ENCODE assay signal across 28 cellular contexts in the genomic region with DNA sequence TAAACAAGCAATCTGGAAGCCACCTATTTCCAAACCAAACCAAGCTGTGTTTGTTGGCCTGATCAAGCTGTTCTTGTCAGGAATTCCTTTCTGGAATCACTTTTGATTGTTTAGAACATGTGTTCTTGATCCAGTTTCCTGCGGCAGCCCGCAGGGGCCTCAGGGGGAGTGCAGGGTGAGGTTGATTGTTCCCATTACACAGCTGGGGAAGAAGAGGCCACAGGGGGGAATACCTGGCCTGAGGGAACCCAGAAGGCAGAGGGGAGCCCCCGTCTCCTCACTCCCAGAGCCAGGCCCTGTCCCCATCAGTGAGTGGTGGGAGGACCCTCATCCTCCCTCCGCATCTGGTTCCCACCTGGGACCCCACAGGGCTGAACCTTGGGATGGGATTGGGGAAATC. TPM values are rescaled to one million over a fixed set of nuclear protein-coding genes. Genes with fewer than 3 reads are reported as not detected.
DNase-seq lines count a peak whose midpoint lies in the region; ATAC-seq and TF ChIP-seq lines count a peak whose summit lies in the region.
"Had no signal": no experiment of that assay in that cellular context is flagged by ENCODE, and none has a peak within 500 bp of the region (broad histone marks: within the 10 kb centered on the region; RNA-seq: fewer than 3 reads in every experiment).

No MANE protein-coding gene starts in this region.

- TF ChIP-seq POLR2A in sigmoid colon (IDR thresholded peaks at IDR 0.05) = no peak
- TF ChIP-seq POLR2A in GM18505 (IDR thresholded peaks at IDR 0.05; ENCODE audit: borderline replicate concordance, extremely low read depth, insufficient read depth, insufficient read length) = no peak

- intact Hi-C loops in sigmoid colon (cut with DNase I) = no loop called here

- TF ChIP-seq CTCF in AG10803 (conservative IDR thresholded peaks at IDR 0.05; ENCODE audit: low read length) (no peak), sigmoid colon (IDR thresholded peaks at IDR 0.05) (no peak)

- H3K27ac ChIP-seq in sigmoid colon = no peak overlapping the region
- H3K27ac ChIP-seq: GM23248, HL-60 had no signal

- H3K4me3 ChIP-seq in AG10803 (ENCODE audit: low read length) = no peak overlapping the region
- H3K4me3 ChIP-seq in adipocyte (ENCODE audit: low read length) = no peak overlapping the region
- H3K4me3 ChIP-seq in sigmoid colon = no peak overlapping the region
- H3K4me3 ChIP-seq: GM23248, tibial nerve had no signal

- H3K4me1 ChIP-seq in adipocyte (ENCODE audit: control insufficient read depth, insufficient read depth, low read length) (peaks cover 4% of the 10 kb centered on the region), sigmoid colon (peaks cover 0 to 10% (median 5%) of the 10 kb centered on the region in 4 donors)

- 76 to 83% methylated on average over 4 of the region's 4 CpGs for WGBS in sigmoid colon, 2 donors

- DNase-seq in AG10803 (ENCODE audit: low read depth) (peak; percentile 64), adipocyte (ENCODE audit: low read depth) (peak; percentile 71), islet precursor cell (peak; percentile 27), sigmoid colon (peak; percentile 22)
- DNase-seq in stimulated activated CD4-positive, alpha-beta T cell treated with anti-CD3 and anti-CD28 coated beads, Interleukin-2, amount 100 ng/mL, for 24 hours = no peak
- DNase-seq: activated naive CD4-positive, alpha-beta T cell; activated T-cell treated with anti-CD3 and anti-CD28 coated beads, Interleukin-2, amount 50 U/mL, for 4 hours; Calu3; DND-41; effector CD4-positive, alpha-beta T cell; GM23248; Kasumi-1; MV-4-11; naive B cell; NCI-H1436 treated with DMSO at 0.1 percent for 48 hours; NCI-H446; NCI-H774; RPMI8226; small intestine; stimulated activated CD4-positive, alpha-beta T cell treated with anti-CD3 and anti-CD28 coated beads, Interleukin-1b, Interleukin-23, amount 100 ng/mL, for 48 hours had no signal

- H3K9me3 ChIP-seq in adipocyte (ENCODE audit: control insufficient read depth, low read length) (no peaks in the 10 kb centered on the region), sigmoid colon (no peaks in the 10 kb centered on the region)
- H3K9me3 ChIP-seq: tibial nerve had no signal

- no peak for TF ChIP-seq EP300 in sigmoid colon (IDR thresholded peaks at IDR 0.05)

- peaks cover 34% of the 10 kb centered on the region for H3K27me3 ChIP-seq in adipocyte (replicated peaks; ENCODE audit: control insufficient read depth, insufficient read depth, low read length)
- H3K27me3 ChIP-seq in sigmoid colon = no peaks in the 10 kb centered on the region
- H3K27me3 ChIP-seq: tibial nerve had no signal

- H3K9ac ChIP-seq in adipocyte (ENCODE audit: low read length) = no peak overlapping the region
- H3K9ac ChIP-seq: GM23248 had no signal

- ATAC-seq in GM21526 (IDR thresholded peaks at IDR 0.05; ENCODE audit: low FRiP score, unreplicated experiment) (no peak), GM18505 (IDR thresholded peaks at IDR 0.05; ENCODE audit: unreplicated experiment) (no peak)
- ATAC-seq: activated T-cell treated with anti-CD3 and anti-CD28 coated beads, Interleukin-2, amount 50 U/mL, for 4 hours had no signal

- H3K36me3 ChIP-seq in adipocyte (ENCODE audit: control insufficient read depth, insufficient read depth, low read length, severe bottlenecking) = no peaks in the 10 kb centered on the region
- no peaks in the 10 kb centered on the region for H3K36me3 ChIP-seq in sigmoid colon
- H3K36me3 ChIP-seq: tibial nerve had no signal

RNA-seq across cellular contexts. Expression of gene MRGPRD, which starts 4.2 kb away (rescaled TPM):
- total RNA-seq in sigmoid colon = 1 to 10 TPM in 3 of 4 donors, not detected in 1; 1.9 to 2.2 (median 2.1) TPM
- not detected for polyA plus RNA-seq in sigmoid colon
- total RNA-seq: activated CD8-positive, alpha-beta memory T cell treated with anti-CD3 and anti-CD28 coated beads for 36 hours; activated T-cell treated with anti-CD3 and anti-CD28 coated beads, Interleukin-2, amount 50 U/mL, for 4 hours; Calu3; epithelial cell of proximal tubule; frontal cortex; GM23248; tibial nerve had no signal
- polyA plus RNA-seq: AG04450, GM23248 had no signal

RNA-seq across cellular contexts. Expression of gene MRGPRF, which starts 36.5 kb away (rescaled TPM):
- 100 to 1,000 TPM; 118 to 263 (median 138) TPM for total RNA-seq in sigmoid colon
- 10 to 100 TPM in 1 of 3 donors, 1 to 10 TPM in 2; 1.8 to 18.7 (median 4.2) TPM for polyA plus RNA-seq in sigmoid colon
- total RNA-seq: activated CD8-positive, alpha-beta memory T cell treated with anti-CD3 and anti-CD28 coated beads for 36 hours had no signal

Comparison
In these comparisons a context has a peak if more than half of its experiments do, and no peak if none do; other contexts are left out.
1. DNase-seq: peak in AG10803 (single experiment), adipocyte (single experiment), islet precursor cell (single experiment) and sigmoid colon (single experiment); none in stimulated activated CD4-positive, alpha-beta T cell treated with anti-CD3 and anti-CD28 coated beads, Interleukin-2, amount 100 ng/mL, for 24 hours (0 of 2).